20 cellular contexts compared by ENCODE assay signal in genomic region chr12:119157528-119157927, GRCh38. TPM values are rescaled to one million over a fixed set of nuclear protein-coding genes. Genes with fewer than 3 reads are reported as not detected.
DNase-seq lines count a peak whose midpoint lies in the region; ATAC-seq and TF ChIP-seq lines count a peak whose summit lies in the region.
"Had no signal": no experiment of that assay in that cellular context is flagged by ENCODE, and none has a peak within 500 bp of the region (broad histone marks: within the 10 kb centered on the region; RNA-seq: fewer than 3 reads in every experiment).

No MANE protein-coding gene starts in this region.

- peaks cover 0 to 4% (median 0%) of the 10 kb centered on the region in 9 donors for H3K27me3 ChIP-seq in heart left ventricle
- H3K27me3 ChIP-seq: body of pancreas had no signal

- WGBS in heart left ventricle, 4 donors: 54 to 66% (median 58%) methylated on average over 5 to 6 of the region's 6 CpGs

- H3K4me1 Mint-ChIP-seq in stimulated activated naive CD8-positive, alpha-beta T cell treated with anti-CD3 and anti-CD28 coated beads, Interleukin-15, amount 100 ng/mL, for 72 hours: peaks cover 9% of the 10 kb centered on the region
- H3K4me1 Mint-ChIP-seq: activated CD8-positive, alpha-beta memory T cell treated with anti-CD3 and anti-CD28 coated beads, Interleukin-2, amount 10 ng/mL, durations not matched to agents 7 days and 5 days had no signal

- peaks cover 6 to 20% of the 10 kb centered on the region in 2 donors for H3K9me3 Mint-ChIP-seq in stimulated activated naive CD8-positive, alpha-beta T cell treated with anti-CD3 and anti-CD28 coated beads, Interleukin-15, amount 100 ng/mL, for 72 hours

- TF ChIP-seq CTCF in heart left ventricle (IDR thresholded peaks at IDR 0.05) (no peak), retinal pigment epithelial cell (conservative IDR thresholded peaks at IDR 0.05; ENCODE audit: low read depth, low read length) (no peak)

- no peak for TF ChIP-seq POLR2A in heart left ventricle (IDR thresholded peaks at IDR 0.05)

- H3K4me1 ChIP-seq in heart left ventricle: peaks cover 0 to 43% (median 4%) of the 10 kb centered on the region in 12 donors
- H3K4me1 ChIP-seq: body of pancreas had no signal

- peak overlapping the region; percentile 64 to 90 (median 80) for H3K27ac ChIP-seq in heart left ventricle
- H3K27ac ChIP-seq: body of pancreas had no signal

- no peaks in the 10 kb centered on the region for H3K9me3 ChIP-seq in heart left ventricle
- H3K9me3 ChIP-seq: body of pancreas had no signal

- H3K4me3 ChIP-seq in heart left ventricle: peak overlapping the region in 8 of 12 donors; percentile 16 to 48 (median 34)
- H3K4me3 ChIP-seq in retinal pigment epithelial cell (ENCODE audit: low read length): peak overlapping the region; percentile 25
- H3K4me3 ChIP-seq: body of pancreas had no signal

- ATAC-seq in heart left ventricle: peak; percentile 55 to 89 (median 84)
- ATAC-seq in GM18520 (IDR thresholded peaks at IDR 0.05; ENCODE audit: unreplicated experiment): no peak
- no peak for ATAC-seq in stimulated activated naive CD8-positive, alpha-beta T cell treated with anti-CD3 and anti-CD28 coated beads, Interleukin-15, amount 100 ng/mL, for 72 hours
- no peak for ATAC-seq in GM21526 (IDR thresholded peaks at IDR 0.05; ENCODE audit: low FRiP score, unreplicated experiment)
- no peak for ATAC-seq in GM18498 (IDR thresholded peaks at IDR 0.05; ENCODE audit: unreplicated experiment)
- ATAC-seq: activated CD8-positive, alpha-beta memory T cell treated with anti-CD3 and anti-CD28 coated beads, Interleukin-2, amount 10 ng/mL, durations not matched to agents 7 days and 5 days; body of pancreas had no signal

- peak; percentile 90 for DNase-seq in D341Med (ENCODE audit: low spot score)
- peak; percentile 79 to 83 for DNase-seq in NCI-H524 (lab: John Stamatoyannopoulos, UW)
- peak; percentile 77 to 90 (median 83) for DNase-seq in heart left ventricle
- DNase-seq in retinal pigment epithelial cell (ENCODE audit: low read depth): no peak
- no peak for DNase-seq in stimulated activated naive CD8-positive, alpha-beta T cell treated with anti-CD3 and anti-CD28 coated beads, Interleukin-15, amount 100 ng/mL, for 72 hours
- DNase-seq: activated CD4-positive, alpha-beta T cell treated with anti-CD3 and anti-CD28 coated beads for 4 hours; activated CD8-positive, alpha-beta memory T cell treated with anti-CD3 and anti-CD28 coated beads, Interleukin-2, amount 10 ng/mL, durations not matched to agents 7 days and 5 days; activated naive CD8-positive, alpha-beta T cell treated with anti-CD3 and anti-CD28 coated beads for 36 hours; cortex of kidney; DMS153; GF-D8; KG1; NCI-H1930; NCI-H510A treated with DMSO at 0.1 percent for 48 hours; SW 1271 had no signal

- intact Hi-C loops in heart left ventricle (cut with DNase I): loop anchor here in 2 of 10 donors (1.0 to 2.0 kb wide), 2 partner anchors 17 to 21 kb away; partner anchors contain the start of gene HSPB8 (in 1 of the 2)

- peaks cover 14% of the 10 kb centered on the region for H3K27me3 Mint-ChIP-seq in stimulated activated naive CD8-positive, alpha-beta T cell treated with anti-CD3 and anti-CD28 coated beads, Interleukin-15, amount 100 ng/mL, for 72 hours

- H3K27ac Mint-ChIP-seq in stimulated activated naive CD8-positive, alpha-beta T cell treated with anti-CD3 and anti-CD28 coated beads, Interleukin-15, amount 100 ng/mL, for 72 hours: no peak overlapping the region
- H3K27ac Mint-ChIP-seq: activated CD8-positive, alpha-beta memory T cell treated with anti-CD3 and anti-CD28 coated beads, Interleukin-2, amount 10 ng/mL, durations not matched to agents 7 days and 5 days; activated naive CD8-positive, alpha-beta T cell treated with anti-CD3 and anti-CD28 coated beads for 36 hours; activated T-helper 1 cell treated with anti-CD3 and anti-CD28 coated beads, Interleukin-12 subunit alpha, Interleukin-12 subunit beta, Interleukin-2, Interleukin-4 antibody, amounts not matched to agents 30 ng/mL and 10 ng/mL and 1 ng/mL, durations not matched to agents 14 hours and 24 hours and 36 hours had no signal

- no peaks in the 10 kb centered on the region for H3K36me3 ChIP-seq in heart left ventricle

- no peak overlapping the region for H3K4me3 Mint-ChIP-seq in stimulated activated naive CD8-positive, alpha-beta T cell treated with anti-CD3 and anti-CD28 coated beads, Interleukin-15, amount 100 ng/mL, for 72 hours
- H3K4me3 Mint-ChIP-seq: activated CD8-positive, alpha-beta memory T cell treated with anti-CD3 and anti-CD28 coated beads, Interleukin-2, amount 10 ng/mL, durations not matched to agents 7 days and 5 days; activated naive CD8-positive, alpha-beta T cell treated with anti-CD3 and anti-CD28 coated beads for 36 hours; activated T-helper 1 cell treated with anti-CD3 and anti-CD28 coated beads, Interleukin-12 subunit alpha, Interleukin-12 subunit beta, Interleukin-2, Interleukin-4 antibody, amounts not matched to agents 30 ng/mL and 10 ng/mL and 1 ng/mL, durations not matched to agents 14 hours and 24 hours and 36 hours had no signal

RNA-seq across cellular contexts. Expression of gene HSPB8, which starts 21.2 kb away (rescaled TPM):
- 100 to 1,000 TPM; 417 to 662 (median 558) TPM for total RNA-seq in heart left ventricle
- 100 to 1,000 TPM; 446 to 523 TPM for polyA plus RNA-seq in heart left ventricle
- total RNA-seq: activated CD8-positive, alpha-beta memory T cell treated with anti-CD3 and anti-CD28 coated beads, Interleukin-2, amount 10 ng/mL, durations not matched to agents 7 days and 5 days; activated naive CD8-positive, alpha-beta T cell treated with anti-CD3 and anti-CD28 coated beads for 36 hours; activated T-helper 1 cell treated with anti-CD3 and anti-CD28 coated beads, Interleukin-12 subunit alpha, Interleukin-12 subunit beta, Interleukin-2, Interleukin-4 antibody, amounts not matched to agents 30 ng/mL and 10 ng/mL and 1 ng/mL, durations not matched to agents 14 hours and 24 hours and 36 hours had no signal

Comparison
In these comparisons a context has a peak if more than half of its experiments do, and no peak if none do; other contexts are left out.
1. DNase-seq: peak in D341Med (single experiment), NCI-H524 (2 of 2) and heart left ventricle (5 of 5); none in retinal pigment epithelial cell (single experiment) and stimulated activated naive CD8-positive, alpha-beta T cell treated with anti-CD3 and anti-CD28 coated beads, Interleukin-15, amount 100 ng/mL, for 72 hours (0 of 2).
2. ATAC-seq: peak in heart left ventricle (4 of 4); none in GM18520 (single experiment), stimulated activated naive CD8-positive, alpha-beta T cell treated with anti-CD3 and anti-CD28 coated beads, Interleukin-15, amount 100 ng/mL, for 72 hours (single experiment), GM21526 (single experiment) and GM18498 (single experiment).